In genomic region chr1:228150458-228151169, GRCh38 we compare ENCODE assay signal across 1 cellular context.
TF ChIP-seq lines count a peak whose summit lies in the region.

No MANE protein-coding gene starts in this region.

TF ChIP-seq in HepG2, 621 proteins besides CTCF, POLR2A, EP300 and RAD21 (continues in another document):
- TF ChIP-seq ZNF367 (CRISPR knock-in tag; IDR thresholded peaks at IDR 0.05; ENCODE audit: borderline replicate concordance) (no peak), POGZ (CRISPR knock-in tag; IDR thresholded peaks at IDR 0.05) (0 out of 2 replicates have a peak, but pooled peaks have one; percentile 17), ZBTB2 (CRISPR knock-in tag; IDR thresholded peaks at IDR 0.05; ENCODE audit: low read depth) (no peak), RNF219 (CRISPR knock-in tag; IDR thresholded peaks at IDR 0.05) (no peak), ZNF510 (CRISPR knock-in tag; IDR thresholded peaks at IDR 0.05; ENCODE audit: low read depth) (no peak), ZNF407 (CRISPR knock-in tag; IDR thresholded peaks at IDR 0.05; ENCODE audit: not compliant biosample characterization) (no peak), MLX (CRISPR knock-in tag; IDR thresholded peaks at IDR 0.05) (no peak), ZBTB46 (CRISPR knock-in tag; IDR thresholded peaks at IDR 0.05; ENCODE audit: borderline replicate concordance) (0 out of 2 replicates have a peak, but pooled peaks have one; percentile 28), ZNF256 (CRISPR knock-in tag; conservative IDR thresholded peaks at IDR 0.05) (no peak), ZFY (CRISPR knock-in tag; IDR thresholded peaks at IDR 0.05) (peak; percentile 64), SP5 (CRISPR knock-in tag; IDR thresholded peaks at IDR 0.05; ENCODE audit: borderline replicate concordance, low read depth) (peak; percentile 48; the same call in 1 of the 2 replicates), ZNF224 (CRISPR knock-in tag; IDR thresholded peaks at IDR 0.05) (no peak), ZBTB7B (CRISPR knock-in tag; IDR thresholded peaks at IDR 0.05) (peak; percentile 68; the same call in 1 of the 2 replicates), ZBTB37 (CRISPR knock-in tag; IDR thresholded peaks at IDR 0.05) (no peak), ZBTB33 (CRISPR knock-in tag; IDR thresholded peaks at IDR 0.05) (no peak), ZNF552 (CRISPR knock-in tag; IDR thresholded peaks at IDR 0.05; ENCODE audit: borderline replicate concordance) (no peak), HOXA5 (CRISPR knock-in tag; IDR thresholded peaks at IDR 0.05) (no peak), ZC3H4 (CRISPR knock-in tag; IDR thresholded peaks at IDR 0.05; ENCODE audit: borderline replicate concordance) (no peak), NR1H2 (CRISPR knock-in tag; IDR thresholded peaks at IDR 0.05; ENCODE audit: borderline replicate concordance, low read depth) (no peak), SNAPC5 (CRISPR knock-in tag; IDR thresholded peaks at IDR 0.05; ENCODE audit: borderline replicate concordance) (no peak), ZBTB7A (CRISPR knock-in tag; IDR thresholded peaks at IDR 0.05) (no peak; the same call in 1 of the 2 replicates), ZNF18 (CRISPR knock-in tag; IDR thresholded peaks at IDR 0.05; ENCODE audit: insufficient replicate concordance) (no peak), KDM2A (CRISPR knock-in tag; IDR thresholded peaks at IDR 0.05; ENCODE audit: borderline replicate concordance, low read depth) (peak; percentile 34), ZNF235 (CRISPR knock-in tag; IDR thresholded peaks at IDR 0.05; ENCODE audit: borderline replicate concordance) (0 out of 2 replicates have a peak, but pooled peaks have one; percentile 13), HNF1A (IDR thresholded peaks at IDR 0.05; ENCODE audit: low read depth) (no peak), HNF1A (CRISPR knock-in tag; IDR thresholded peaks at IDR 0.05; ENCODE audit: borderline replicate concordance) (no peak; the same call in 1 of the 2 replicates), EHMT2 (IDR thresholded peaks at IDR 0.05; ENCODE audit: borderline replicate concordance, low read depth, low read length) (no peak), ZNF850 (CRISPR knock-in tag; conservative IDR thresholded peaks at IDR 0.05) (no peak)
